In genomic region chr10:128530301-128530700, GRCh38 we compare ENCODE assay signal across 9 cellular contexts.
A peak's percentile ranks its signal among the peaks of the same experiment; 100 is the strongest.
DNase-seq lines count a peak whose midpoint lies in the region; ATAC-seq and TF ChIP-seq lines count a peak whose summit lies in the region.
"Had no signal": no experiment of that assay in that cellular context is flagged by ENCODE, and none has a peak within 500 bp of the region (broad histone marks: within the 10 kb centered on the region; RNA-seq: fewer than 3 reads in every experiment).

No MANE protein-coding gene starts in this region.

- H3K27ac ChIP-seq in DND-41 (ENCODE audit: low read length), result no peak overlapping the region
- H3K27ac ChIP-seq in esophagus squamous epithelium, result no peak overlapping the region

- peaks cover 0 to 2% (median 0%) of the 10 kb centered on the region in 5 experiments for H3K9me3 Mint-ChIP-seq in brain
- no peaks in the 10 kb centered on the region for H3K9me3 Mint-ChIP-seq in nephron progenitor cell
- H3K9me3 Mint-ChIP-seq: activated T-helper 1 cell treated with anti-CD3 and anti-CD28 coated beads, Interleukin-12 subunit alpha, Interleukin-12 subunit beta, Interleukin-2, Interleukin-4 antibody, amounts not matched to agents 30 ng/mL and 10 ng/mL and 1 ng/mL, durations not matched to agents 14 hours and 24 hours and 36 hours had no signal

- H3K9me3 ChIP-seq in DND-41 (ENCODE audit: insufficient read depth, low read length, severe bottlenecking) (no peaks in the 10 kb centered on the region), esophagus squamous epithelium (no peaks in the 10 kb centered on the region)

- no peak overlapping the region for H3K4me2 ChIP-seq in DND-41 (ENCODE audit: insufficient read depth, low read length)

- WGBS in esophagus squamous epithelium, 2 donors, result 47 to 50% methylated on average over 5 of the region's 5 CpGs

- H3K27me3 ChIP-seq in DND-41 (ENCODE audit: insufficient read depth, low read length, poor library complexity), result peaks cover 29% of the 10 kb centered on the region
- peaks cover 0 to 16% (median 0%) of the 10 kb centered on the region in 4 donors for H3K27me3 ChIP-seq in esophagus squamous epithelium

- H4K20me1 ChIP-seq in DND-41 (ENCODE audit: insufficient read depth, low read length), result no peaks in the 10 kb centered on the region

- H3K4me3 Mint-ChIP-seq in brain (no peak overlapping the region), nephron progenitor cell (no peak overlapping the region)
- H3K4me3 Mint-ChIP-seq: activated T-helper 1 cell treated with anti-CD3 and anti-CD28 coated beads, Interleukin-12 subunit alpha, Interleukin-12 subunit beta, Interleukin-2, Interleukin-4 antibody, amounts not matched to agents 30 ng/mL and 10 ng/mL and 1 ng/mL, durations not matched to agents 14 hours and 24 hours and 36 hours had no signal

- no peak for DNase-seq in DND-41
- peak; percentile 41 for DNase-seq in HT-29 (ENCODE audit: low spot score)
- no peak for DNase-seq in nephron progenitor cell
- DNase-seq in NCI-H1092 (lab: John Stamatoyannopoulos, UW), result no peak
- DNase-seq in esophagus squamous epithelium (lab: John Stamatoyannopoulos, UW), result no peak

- peak overlapping the region in 3 of 5 experiments; percentile 1 to 90 (median 14) for H3K27ac Mint-ChIP-seq in brain
- H3K27ac Mint-ChIP-seq in nephron progenitor cell, result no peak overlapping the region
- H3K27ac Mint-ChIP-seq: activated T-helper 1 cell treated with anti-CD3 and anti-CD28 coated beads, Interleukin-12 subunit alpha, Interleukin-12 subunit beta, Interleukin-2, Interleukin-4 antibody, amounts not matched to agents 30 ng/mL and 10 ng/mL and 1 ng/mL, durations not matched to agents 14 hours and 24 hours and 36 hours had no signal

- H3K36me3 Mint-ChIP-seq in brain (no peaks in the 10 kb centered on the region), nephron progenitor cell (ENCODE audit: low read depth) (no peaks in the 10 kb centered on the region)

- no peak for ATAC-seq in DND-41 (ENCODE audit: insufficient read depth, low read depth)
- ATAC-seq in GM18868 (IDR thresholded peaks at IDR 0.05; ENCODE audit: unreplicated experiment), result no peak
- ATAC-seq in HG03432 (IDR thresholded peaks at IDR 0.05; ENCODE audit: unreplicated experiment), result no peak

- no peaks in the 10 kb centered on the region for H3K4me1 ChIP-seq in DND-41 (ENCODE audit: insufficient read depth, low read length)
- H3K4me1 ChIP-seq in esophagus squamous epithelium, result no peaks in the 10 kb centered on the region

- no peak overlapping the region for H3K9ac ChIP-seq in DND-41 (ENCODE audit: low read depth, low read length)

- TF ChIP-seq CTCF in DND-41 (IDR thresholded peaks at IDR 0.05; ENCODE audit: borderline replicate concordance, extremely low read depth, low read length, poor library complexity, severe bottlenecking) (peak; percentile 67), brain (conservative IDR thresholded peaks at IDR 0.05) (peak; percentile 70 to 83), nephron progenitor cell (IDR thresholded peaks at IDR 0.05) (peak; percentile 61), esophagus squamous epithelium (IDR thresholded peaks at IDR 0.05) (peak in 1 of 6 experiments; percentile 19)

- no peaks in the 10 kb centered on the region for H3K36me3 ChIP-seq in DND-41 (ENCODE audit: insufficient read depth, low read length)
- H3K36me3 ChIP-seq in esophagus squamous epithelium, result no peaks in the 10 kb centered on the region

- no peak for TF ChIP-seq POLR2A in esophagus squamous epithelium (IDR thresholded peaks at IDR 0.05)

- peaks cover 37% of the 10 kb centered on the region for H3K27me3 Mint-ChIP-seq in brain
- H3K27me3 Mint-ChIP-seq in nephron progenitor cell (ENCODE audit: low read depth, poor library complexity), result peaks cover 5% of the 10 kb centered on the region

- H3K4me3 ChIP-seq in DND-41 (ENCODE audit: low read depth in 1 of 2, low read length in 2 of 2), result no peak overlapping the region
- H3K4me3 ChIP-seq in esophagus squamous epithelium, result no peak overlapping the region

- no peaks in the 10 kb centered on the region for H3K79me2 ChIP-seq in DND-41 (ENCODE audit: insufficient read depth, low read length)

- peaks cover 74% of the 10 kb centered on the region for H3K4me1 Mint-ChIP-seq in brain
- H3K4me1 Mint-ChIP-seq in nephron progenitor cell, result peaks cover 42% of the 10 kb centered on the region

- H2AFZ ChIP-seq in DND-41 (ENCODE audit: low read depth, low read length), result no peak overlapping the region

- intact Hi-C loops in esophagus squamous epithelium (cut with DNase I), result no loop called here
